8 cellular contexts compared by ENCODE assay signal in the genomic region with DNA sequence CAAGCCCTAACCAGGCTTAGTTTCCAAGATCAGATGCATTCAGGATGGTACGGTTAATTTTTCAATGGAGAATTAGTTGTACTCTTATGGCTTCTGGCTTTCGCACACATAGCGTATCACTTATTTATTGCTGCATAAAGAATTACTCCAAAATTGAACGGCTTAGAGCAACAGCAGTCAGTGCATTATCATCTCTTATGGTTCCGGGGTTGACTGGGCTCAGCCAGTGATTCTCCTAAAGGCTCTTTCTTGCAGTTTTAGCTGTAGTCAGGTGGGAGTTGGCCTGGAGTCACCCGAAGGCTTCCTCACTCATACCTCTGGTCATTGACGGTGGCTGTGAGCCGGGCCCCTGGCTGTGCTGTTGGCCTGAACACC. TPM values are rescaled to one million over a fixed set of nuclear protein-coding genes. Genes with fewer than 3 reads are reported as not detected.
DNase-seq lines count a peak whose midpoint lies in the region; ATAC-seq, FAIRE-seq and TF ChIP-seq lines count a peak whose summit lies in the region.

No MANE protein-coding gene starts in this region.

- ATAC-seq in lung (ENCODE audit: insufficient read depth, low FRiP score) (no peak), HG03521 (IDR thresholded peaks at IDR 0.05; ENCODE audit: unreplicated experiment) (no peak)

- no peaks in the 10 kb centered on the region for H3K9me3 ChIP-seq in breast epithelium
- no peaks in the 10 kb centered on the region for H3K9me3 ChIP-seq in lung (ENCODE audit: control insufficient read depth in 2 of 2, insufficient read depth in 1 of 2, low read length in 1 of 2)

- POLR2A ChIA-PET in AG04449 (lab: Yijun Ruan, JAX) = interaction anchor here (0.6 to 1.0 kb wide), 4 partner anchors 8 to 426 kb away, joined by 3 to 10 read pairs (median 4); a partner anchor contains a TSS

- H3K4me3 ChIP-seq in AG04449 (ENCODE audit: low read depth, low read length) = peak overlapping the region; percentile 95
- peak overlapping the region; percentile 79 for H3K4me3 ChIP-seq in HL-60 (replicated peaks; ENCODE audit: insufficient read depth, low read length)
- peak overlapping the region; percentile 71 to 75 (median 73) for H3K4me3 ChIP-seq in breast epithelium
- peak overlapping the region; percentile 76 for H3K4me3 ChIP-seq in lung
- peak overlapping the region; percentile 66 for H3K4me3 ChIP-seq in urinary bladder (ENCODE audit: low read depth, low read length)

- TF ChIP-seq POLR2A in breast epithelium (IDR thresholded peaks at IDR 0.05) = no peak
- no peak for TF ChIP-seq POLR2A in GM12892 (IDR thresholded peaks at IDR 0.05; ENCODE audit: low read depth, low read length)

- H3K36me3 ChIP-seq in breast epithelium (no peaks in the 10 kb centered on the region), lung (ENCODE audit: control insufficient read depth in 2 of 2, insufficient read depth in 2 of 2, low read length in 2 of 2) (peaks cover 0 to 9% of the 10 kb centered on the region in 2 donors), urinary bladder (ENCODE audit: insufficient read depth) (no peaks in the 10 kb centered on the region)

- CTCF ChIA-PET in AG04449 (lab: Yijun Ruan, JAX) = interaction anchor here (2.3 kb wide), 1 partner anchor 11 kb away, joined by 8 read pairs; no protein-coding TSS in a partner anchor

- no peak for FAIRE-seq in GM12892 (lab: Jason Lieb, UNC)

- H3K27me3 ChIP-seq in HL-60 (ENCODE audit: insufficient read depth, poor library complexity, severe bottlenecking) (no peaks in the 10 kb centered on the region), breast epithelium (no peaks in the 10 kb centered on the region), lung (ENCODE audit: control insufficient read depth, insufficient read depth) (no peaks in the 10 kb centered on the region)

- no peak for DNase-seq in AG04449 (ENCODE audit: low read depth, low spot score)
- DNase-seq in HL-60 (ENCODE audit: low read depth in 1 of 2, low spot score in 1 of 2) = no peak
- no peak for DNase-seq in breast epithelium (ENCODE audit: low spot score in 2 of 2)
- no peak for DNase-seq in lung (ENCODE audit: low spot score)
- no peak for DNase-seq in RPMI8226
- no peak for DNase-seq in GM12892 (ENCODE audit: insufficient read length)

- TF ChIP-seq CTCF in AG04449 (IDR thresholded peaks at IDR 0.05; ENCODE audit: insufficient read depth, low read length, missing control alignments) = no peak
- TF ChIP-seq CTCF in HL-60 (IDR thresholded peaks at IDR 0.05; ENCODE audit: insufficient read depth, low read length) = no peak
- no peak for TF ChIP-seq CTCF in breast epithelium (IDR thresholded peaks at IDR 0.05)
- no peak for TF ChIP-seq CTCF in lung (IDR thresholded peaks at IDR 0.05; ENCODE audit: control extremely low read depth, extremely low read depth)

- intact Hi-C loops in breast epithelium (cut with DNase I; ENCODE audit: low total_unique reads) = loop anchor here (10.0 kb wide), 2 partner anchors 63 to 323 kb away; a partner anchor contains a TSS

- 63 to 69% methylated on average over 8 of the region's 8 CpGs for WGBS in lung, 2 donors
- WGBS in urinary bladder = 58% methylated on average over 8 of the region's 8 CpGs

- H3K4me1 ChIP-seq in breast epithelium (peaks cover 12 to 23% of the 10 kb centered on the region in 2 donors), lung (ENCODE audit: control insufficient read depth in 2 of 2, insufficient read depth in 2 of 2, low read length in 2 of 2) (peaks cover 14 to 23% of the 10 kb centered on the region in 2 donors), urinary bladder (ENCODE audit: insufficient read depth) (no peaks in the 10 kb centered on the region)

- H3K27ac ChIP-seq in HL-60 (replicated peaks) = peak overlapping the region; percentile 82
- peak overlapping the region; percentile 84 to 89 for H3K27ac ChIP-seq in breast epithelium
- H3K27ac ChIP-seq in lung (ENCODE audit: low read depth in 1 of 2, low read length in 1 of 2) = peak overlapping the region; percentile 90 to 97
- peak overlapping the region; percentile 77 for H3K27ac ChIP-seq in urinary bladder (ENCODE audit: low read depth)

RNA-seq across cellular contexts. Expression of a gene that starts 0.6 kb away (rescaled TPM):
- total RNA-seq in breast epithelium (100 to 1,000 TPM; 117 to 144 (median 140) TPM), lung (10 to 100 TPM; 65.4 to 81.6 TPM), urinary bladder (52.2 TPM)
- polyA plus RNA-seq in lung (10 to 100 TPM; 55.5 to 98.9 TPM), urinary bladder (122 TPM)
- polyA plus RNA-seq in GM12892 (2012; ENCODE audit: missing spikeins) = 134 TPM

RNA-seq across cellular contexts. Expression of a gene that starts 43.3 kb away (rescaled TPM):
- 10 to 100 TPM; 10.6 to 21.5 (median 14.7) TPM for total RNA-seq in breast epithelium
- total RNA-seq in lung = 10 to 100 TPM in 1 of 2 donors, 1 to 10 TPM in 1; 9.6 to 21.9 TPM
- polyA plus RNA-seq in lung = 1 to 10 TPM; 3.2 to 6.9 TPM
- 14.2 TPM for total RNA-seq in urinary bladder
- polyA plus RNA-seq in urinary bladder = 8.1 TPM
- polyA plus RNA-seq in GM12892 (2012; ENCODE audit: missing spikeins) = 9.7 TPM
